9 cellular contexts compared by ENCODE assay signal in the genomic region with DNA sequence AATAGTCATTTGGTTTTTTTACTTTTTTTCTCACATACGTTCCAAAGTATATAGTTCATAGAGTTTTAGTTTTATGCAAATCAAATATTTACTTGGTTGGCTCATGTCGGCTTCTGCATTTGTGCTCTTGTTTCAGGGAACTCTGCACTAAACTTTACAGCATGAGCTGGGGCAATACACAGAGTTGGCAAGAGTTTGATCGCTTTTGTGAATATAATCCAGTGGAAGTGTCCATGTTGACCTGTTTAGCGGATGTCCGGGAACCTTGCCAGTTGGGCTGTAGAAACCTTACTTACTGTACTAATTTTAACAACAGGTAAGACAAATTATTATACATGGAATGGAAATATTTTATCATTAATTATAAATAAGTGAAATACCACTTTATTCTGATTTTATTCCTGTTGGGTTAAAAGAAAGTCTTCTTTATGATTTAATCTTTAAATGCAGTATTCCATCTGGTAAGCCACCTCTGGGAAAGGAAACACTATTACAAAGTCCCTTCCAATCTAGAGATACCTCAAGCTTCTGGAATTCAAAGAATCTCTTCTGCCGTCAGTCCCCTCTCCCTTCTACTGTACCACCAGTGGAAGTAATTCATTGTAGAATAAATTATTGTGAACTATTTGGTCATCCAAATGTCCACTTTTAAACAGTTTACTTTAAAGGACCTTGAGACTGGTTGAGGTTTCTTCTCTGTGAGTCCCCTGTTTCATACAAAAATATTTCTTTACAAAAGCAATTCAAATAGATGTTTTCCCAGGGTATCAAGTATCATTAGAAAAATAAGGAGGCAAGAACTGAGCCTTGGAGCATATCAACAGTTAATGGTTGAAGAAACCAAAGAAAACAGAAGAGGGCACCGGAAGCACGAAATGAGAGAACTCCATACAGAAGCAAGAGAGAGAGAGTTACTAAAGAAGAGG. TPM values are rescaled to one million over a fixed set of nuclear protein-coding genes. Genes with fewer than 3 reads are reported as not detected.
DNase-seq lines count a peak whose midpoint lies in the region; ATAC-seq and TF ChIP-seq lines count a peak whose summit lies in the region.
"Had no signal": no experiment of that assay in that cellular context is flagged by ENCODE, and none has a peak within 500 bp of the region (broad histone marks: within the 10 kb centered on the region; RNA-seq: fewer than 3 reads in every experiment).

No MANE protein-coding gene starts in this region.

- BruUV-seq in Calu3 (replicated peaks; lab: Mats Ljungman, UMichigan): no TSS peak

- no peaks in the 10 kb centered on the region for H3K27me3 Mint-ChIP-seq in Calu3 (ENCODE audit: unreplicated experiment)
- no peaks in the 10 kb centered on the region for H3K27me3 Mint-ChIP-seq in effector memory CD8-positive, alpha-beta T cell
- no peaks in the 10 kb centered on the region for H3K27me3 Mint-ChIP-seq in nephron (ENCODE audit: low read depth)
- H3K27me3 Mint-ChIP-seq: activated CD4-positive, alpha-beta T cell treated with anti-CD3 and anti-CD28 coated beads for 36 hours had no signal

- no peak for DNase-seq in Calu3
- peak; percentile 13 for DNase-seq in NCI-H2196 treated with DMSO at 0.1 percent for 48 hours (lab: John Stamatoyannopoulos, UW; ENCODE audit: unreplicated experiment)
- DNase-seq in effector memory CD8-positive, alpha-beta T cell: no peak
- DNase-seq in D341Med (ENCODE audit: low spot score): no peak
- DNase-seq in HT-29 (ENCODE audit: low spot score): no peak
- no peak for DNase-seq in NCI-H146 (lab: John Stamatoyannopoulos, UW)
- DNase-seq: activated CD4-positive, alpha-beta T cell treated with anti-CD3 and anti-CD28 coated beads for 36 hours had no signal

- H3K27ac Mint-ChIP-seq in Calu3 (ENCODE audit: unreplicated experiment): peak overlapping the region; percentile 14
- peak overlapping the region; percentile 4 to 6 for H3K27ac Mint-ChIP-seq in effector memory CD8-positive, alpha-beta T cell
- peak overlapping the region; percentile 72 to 87 (median 75) for H3K27ac Mint-ChIP-seq in nephron
- H3K27ac Mint-ChIP-seq: activated CD4-positive, alpha-beta T cell treated with anti-CD3 and anti-CD28 coated beads for 36 hours had no signal

- ATAC-seq in effector memory CD8-positive, alpha-beta T cell (replicated peaks): no peak
- no peak for ATAC-seq in GM18873 (IDR thresholded peaks at IDR 0.05; ENCODE audit: low FRiP score, unreplicated experiment)
- ATAC-seq: activated CD4-positive, alpha-beta T cell treated with anti-CD3 and anti-CD28 coated beads for 36 hours had no signal

- H3K36me3 Mint-ChIP-seq in Calu3 (ENCODE audit: insufficient read depth, unreplicated experiment) (no peaks in the 10 kb centered on the region), nephron (ENCODE audit: low read depth) (peaks cover 33% of the 10 kb centered on the region)
- peaks cover 3% of the 10 kb centered on the region for H3K36me3 Mint-ChIP-seq in effector memory CD8-positive, alpha-beta T cell (ENCODE audit: insufficient read depth)

- CTCF ChIA-PET in Calu3 (lab: Charles Lee): no interaction called here

- H3K4me3 Mint-ChIP-seq in Calu3 (ENCODE audit: low read depth, unreplicated experiment) (no peak overlapping the region), nephron (peak overlapping the region in 1 of 3 experiments; percentile 17)
- H3K4me3 Mint-ChIP-seq in effector memory CD8-positive, alpha-beta T cell: peak overlapping the region in 1 of 2 donors; percentile 0
- H3K4me3 Mint-ChIP-seq: activated CD4-positive, alpha-beta T cell treated with anti-CD3 and anti-CD28 coated beads for 36 hours had no signal

- H3K9me3 Mint-ChIP-seq in Calu3 (ENCODE audit: low read depth, unreplicated experiment) (no peaks in the 10 kb centered on the region), nephron (no peaks in the 10 kb centered on the region)
- no peaks in the 10 kb centered on the region for H3K9me3 Mint-ChIP-seq in effector memory CD8-positive, alpha-beta T cell

- TF ChIP-seq CTCF in Calu3 (IDR thresholded peaks at IDR 0.05; ENCODE audit: unreplicated experiment) (no peak), nephron (IDR thresholded peaks at IDR 0.05; ENCODE audit: unreplicated experiment in 3 of 3) (no peak)

- H3K4me1 Mint-ChIP-seq in Calu3 (ENCODE audit: low read depth, unreplicated experiment): peaks cover 9% of the 10 kb centered on the region
- H3K4me1 Mint-ChIP-seq in effector memory CD8-positive, alpha-beta T cell (ENCODE audit: low read depth in 2 of 2): peaks cover 7 to 9% of the 10 kb centered on the region in 2 donors
- H3K4me1 Mint-ChIP-seq in nephron: peaks cover 15% of the 10 kb centered on the region

- intact Hi-C loops in Calu3 (cut with micrococcal nuclease; ENCODE audit: unreplicated experiment): no loop called here

RNA-seq across cellular contexts. Expression of gene GLIPR2, which starts 45.2 kb away (rescaled TPM):
- 0.19 and 0.24 TPM in 2 replicates for total RNA-seq in Calu3 (2022)
- total RNA-seq in HT-29 (2014; rRNA removed; shearing (Covaris generic)): 0.10 and 0.28 TPM in 2 replicates

RNA-seq across cellular contexts. Expression of gene RECK, which starts 54.6 kb away (rescaled TPM):
- 0.54 and 1.1 TPM in 2 replicates for total RNA-seq in Calu3 (2022)
- total RNA-seq in HT-29 (2014; rRNA removed; shearing (Covaris generic)): not detected in 2 replicates

Comparison
In these comparisons a context has a peak if more than half of its experiments do, and no peak if none do; other contexts are left out.
1. H3K27ac Mint-ChIP-seq: peak in every context shown above with its lines; median percentile 75 in nephron; 14 in Calu3; 5 in effector memory CD8-positive, alpha-beta T cell.